Comparison of ENCODE assay signal across 13 cellular contexts in the genomic region with DNA sequence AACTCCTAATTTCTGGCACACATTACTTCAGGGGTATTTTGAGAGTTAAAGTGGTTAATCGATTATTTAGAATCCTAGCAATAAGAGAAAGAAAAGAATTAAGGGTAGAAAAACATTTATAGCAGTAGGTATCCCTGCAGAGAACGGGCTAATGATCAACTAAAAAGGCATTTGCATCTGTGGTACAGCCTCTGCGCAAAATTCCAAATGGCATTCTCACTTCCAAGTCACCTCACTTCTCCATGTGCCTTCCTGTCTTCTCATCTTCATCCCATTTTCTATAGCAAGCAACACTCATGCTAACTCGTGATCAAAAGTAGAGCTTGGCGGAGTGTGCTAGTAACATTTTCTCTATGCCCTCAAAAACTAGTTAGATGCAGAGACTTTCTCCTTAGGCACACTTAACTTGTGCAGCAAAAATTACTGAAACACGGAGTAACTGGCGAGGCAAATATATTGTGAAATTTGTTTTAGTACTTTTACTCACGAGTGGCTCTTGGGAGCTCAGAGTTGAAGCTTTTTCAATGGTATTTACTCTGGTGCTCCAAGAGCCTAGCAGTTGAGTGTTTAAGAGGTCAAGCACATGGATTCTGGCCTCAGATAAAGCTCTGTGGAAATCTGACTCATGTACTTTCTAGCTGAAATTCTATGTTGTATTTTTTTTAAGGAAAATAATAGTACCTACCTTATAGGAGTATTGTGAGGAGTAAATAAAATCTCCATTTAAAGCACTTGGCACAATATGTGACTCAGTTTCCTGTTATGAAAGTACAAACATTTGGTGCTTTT.
DNase-seq lines count a peak whose midpoint lies in the region; ATAC-seq, FAIRE-seq and TF ChIP-seq lines count a peak whose summit lies in the region.
"Had no signal": no experiment of that assay in that cellular context is flagged by ENCODE, and none has a peak within 500 bp of the region (broad histone marks: within the 10 kb centered on the region; RNA-seq: fewer than 3 reads in every experiment).

No MANE protein-coding gene starts in this region.

- no peak overlapping the region for H3K4me3 ChIP-seq in epithelial cell of proximal tubule (ENCODE audit: low read depth, low read length)
- H3K4me3 ChIP-seq in liver (ENCODE audit: low read depth in 1 of 3, low read length in 3 of 3): no peak overlapping the region
- no peak overlapping the region for H3K4me3 ChIP-seq in thyroid gland (replicated peaks in 1 of 3)
- H3K4me3 ChIP-seq in gastroesophageal sphincter: no peak overlapping the region
- H3K4me3 ChIP-seq: BLaER1, colonic mucosa had no signal

- H3K4me1 ChIP-seq in liver (ENCODE audit: control insufficient read depth in 4 of 4, insufficient read depth in 4 of 4, low read length in 3 of 4) (peaks cover 4 to 71% (median 50%) of the 10 kb centered on the region in 4 donors), thyroid gland (peaks cover 43 to 51% of the 10 kb centered on the region in 2 donors), gastroesophageal sphincter (no peaks in the 10 kb centered on the region)
- H3K4me1 ChIP-seq: colonic mucosa had no signal

- H3K9me3 ChIP-seq in liver (ENCODE audit: control insufficient read depth in 4 of 4, low read length in 3 of 4): no peaks in the 10 kb centered on the region
- no peaks in the 10 kb centered on the region for H3K9me3 ChIP-seq in thyroid gland
- no peaks in the 10 kb centered on the region for H3K9me3 ChIP-seq in gastroesophageal sphincter
- H3K9me3 ChIP-seq: BLaER1, colonic mucosa had no signal

- H3K27ac ChIP-seq in liver (ENCODE audit: low read depth in 1 of 2, low read length in 2 of 2) (peak overlapping the region; percentile 67 to 78), thyroid gland (peak overlapping the region; percentile 39 to 68 (median 61)), gastroesophageal sphincter (no peak overlapping the region)
- H3K27ac ChIP-seq: BLaER1, colonic mucosa had no signal

- H3K27me3 ChIP-seq in liver (ENCODE audit: control insufficient read depth in 4 of 4, insufficient read depth in 4 of 4, low read length in 3 of 4) (no peaks in the 10 kb centered on the region), thyroid gland (no peaks in the 10 kb centered on the region), gastroesophageal sphincter (no peaks in the 10 kb centered on the region)
- H3K27me3 ChIP-seq: BLaER1, colonic mucosa had no signal

- DNase-seq in M059J (ENCODE audit: low read depth): peak; percentile 20
- DNase-seq in epithelial cell of proximal tubule (ENCODE audit: low read depth): peak; percentile 61
- peak; percentile 36 to 38 for DNase-seq in thyroid gland
- DNase-seq in SW 1271 (lab: John Stamatoyannopoulos, UW): no peak
- DNase-seq in stimulated activated CD4-positive, alpha-beta T cell treated with anti-CD3 and anti-CD28 coated beads, Interleukin-12 subunit alpha, Interleukin-12 subunit beta, amount 100 ng/mL, for 4 hours: no peak
- no peak for DNase-seq in frontal cortex (ENCODE audit: low spot score in 2 of 2)
- DNase-seq: activated B cell treated with CpG ODN at 0.5 μM for 24 hours, anterior cingulate cortex, colonic mucosa had no signal

- 59% methylated on average over 8 of the region's 8 CpGs for WGBS in liver
- 57% methylated on average over 8 of the region's 8 CpGs for WGBS in thyroid gland, 2 donors
- 84 to 91% methylated on average over 7 to 8 of the region's 8 CpGs for WGBS in gastroesophageal sphincter (ENCODE audit: low coverage in 1 of 2), 2 donors

- no peak for TF ChIP-seq POLR2A in thyroid gland (IDR thresholded peaks at IDR 0.05)
- no peak for TF ChIP-seq POLR2A in gastroesophageal sphincter (IDR thresholded peaks at IDR 0.05)

- H3K9ac ChIP-seq in liver (ENCODE audit: low read depth in 1 of 2, low read length in 2 of 2): no peak overlapping the region
- H3K9ac ChIP-seq: BLaER1 had no signal

- peak; percentile 33 to 38 for TF ChIP-seq RAD21 in liver (IDR thresholded peaks at IDR 0.05)

- TF ChIP-seq CTCF in epithelial cell of proximal tubule (conservative IDR thresholded peaks at IDR 0.05; ENCODE audit: low read depth, low read length) (no peak), liver (IDR thresholded peaks at IDR 0.05; ENCODE audit: low read depth, low read length, missing input control) (no peak), thyroid gland (IDR thresholded peaks at IDR 0.05) (no peak), gastroesophageal sphincter (IDR thresholded peaks at IDR 0.05) (no peak)

- no peak for TF ChIP-seq EP300 in gastroesophageal sphincter (IDR thresholded peaks at IDR 0.05)

- no peak for ATAC-seq in gastroesophageal sphincter
- ATAC-seq: stimulated activated effector memory CD8-positive, alpha-beta T cell treated with anti-CD3 and anti-CD28 coated beads, Interleukin-12 subunit alpha, Interleukin-12 subunit beta, amount 100 ng/mL, for 72 hours had no signal

- H3K36me3 ChIP-seq in liver (ENCODE audit: control insufficient read depth in 4 of 4, insufficient read depth in 3 of 4, low read depth in 1 of 4, low read length in 3 of 4): peaks cover 0 to 6% (median 0%) of the 10 kb centered on the region in 4 donors
- H3K36me3 ChIP-seq in thyroid gland: no peaks in the 10 kb centered on the region
- H3K36me3 ChIP-seq in gastroesophageal sphincter: no peaks in the 10 kb centered on the region
- H3K36me3 ChIP-seq: BLaER1, colonic mucosa had no signal

- intact Hi-C loops in thyroid gland (cut with DNase I): no loop called here

- FAIRE-seq in frontal cortex (lab: Jason Lieb, UNC): no peak

TF ChIP-seq in liver, 16 proteins besides CTCF, POLR2A, EP300 and RAD21:
- TF ChIP-seq RXRA (IDR thresholded peaks at IDR 0.05): peak; percentile 78 to 81
- TF ChIP-seq FOXA1 (IDR thresholded peaks at IDR 0.05): peak; percentile 61
- TF ChIP-seq NR2F2 (IDR thresholded peaks at IDR 0.05): no peak
- peak; percentile 71 for TF ChIP-seq FOXA2 (IDR thresholded peaks at IDR 0.05)
- peak; percentile 52 for TF ChIP-seq YY1 (IDR thresholded peaks at IDR 0.05)
- TF ChIP-seq TAF1 (conservative IDR thresholded peaks at IDR 0.05): no peak
- TF ChIP-seq GABPA (IDR thresholded peaks at IDR 0.05 in 1 of 2, conservative IDR thresholded peaks at IDR 0.05 in 1 of 2): no peak
- TF ChIP-seq JUND (IDR thresholded peaks at IDR 0.05): peak; percentile 66 to 83
- TF ChIP-seq, protein P1, sequence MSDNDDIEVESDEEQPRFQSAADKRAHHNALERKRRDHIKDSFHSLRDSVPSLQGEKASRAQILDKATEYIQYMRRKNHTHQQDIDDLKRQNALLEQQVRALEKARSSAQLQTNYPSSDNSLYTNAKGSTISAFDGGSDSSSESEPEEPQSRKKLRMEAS (IDR thresholded peaks at IDR 0.05): peak; percentile 78
- TF ChIP-seq, protein P2, sequence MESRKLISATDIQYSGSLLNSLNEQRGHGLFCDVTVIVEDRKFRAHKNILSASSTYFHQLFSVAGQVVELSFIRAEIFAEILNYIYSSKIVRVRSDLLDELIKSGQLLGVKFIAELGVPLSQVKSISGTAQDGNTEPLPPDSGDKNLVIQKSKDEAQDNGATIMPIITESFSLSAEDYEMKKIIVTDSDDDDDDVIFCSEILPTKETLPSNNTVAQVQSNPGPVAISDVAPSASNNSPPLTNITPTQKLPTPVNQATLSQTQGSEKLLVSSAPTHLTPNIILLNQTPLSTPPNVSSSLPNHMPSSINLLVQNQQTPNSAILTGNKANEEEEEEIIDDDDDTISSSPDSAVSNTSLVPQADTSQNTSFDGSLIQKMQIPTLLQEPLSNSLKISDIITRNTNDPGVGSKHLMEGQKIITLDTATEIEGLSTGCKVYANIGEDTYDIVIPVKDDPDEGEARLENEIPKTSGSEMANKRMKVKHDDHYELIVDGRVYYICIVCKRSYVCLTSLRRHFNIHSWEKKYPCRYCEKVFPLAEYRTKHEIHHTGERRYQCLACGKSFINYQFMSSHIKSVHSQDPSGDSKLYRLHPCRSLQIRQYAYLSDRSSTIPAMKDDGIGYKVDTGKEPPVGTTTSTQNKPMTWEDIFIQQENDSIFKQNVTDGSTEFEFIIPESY (IDR thresholded peaks at IDR 0.05): peak; percentile 75
- peak; percentile 42 for TF ChIP-seq SP1 (IDR thresholded peaks at IDR 0.05)
- TF ChIP-seq HNF4G (IDR thresholded peaks at IDR 0.05): no peak
- peak; percentile 75 to 78 for TF ChIP-seq HNF4A (conservative IDR thresholded peaks at IDR 0.05)

Comparison
In these comparisons a context has a peak if more than half of its experiments do, and no peak if none do; other contexts are left out.
1. DNase-seq: peak in M059J (single experiment), epithelial cell of proximal tubule (single experiment) and thyroid gland (2 of 2); none in SW 1271 (0 of 2), stimulated activated CD4-positive, alpha-beta T cell treated with anti-CD3 and anti-CD28 coated beads, Interleukin-12 subunit alpha, Interleukin-12 subunit beta, amount 100 ng/mL, for 4 hours (single experiment) and frontal cortex (0 of 2).
2. H3K27ac ChIP-seq: peak in liver (2 of 2) and thyroid gland (3 of 3); none in gastroesophageal sphincter (0 of 4).